In genomic region chr7:72098812-72099211, GRCh38 we compare ENCODE assay signal across 22 cellular contexts.
A peak's percentile ranks its signal among the peaks of the same experiment; 100 is the strongest.
DNase-seq lines count a peak whose midpoint lies in the region; ATAC-seq and TF ChIP-seq lines count a peak whose summit lies in the region.
"Had no signal": no experiment of that assay in that cellular context is flagged by ENCODE, and none has a peak within 500 bp of the region (broad histone marks: within the 10 kb centered on the region; RNA-seq: fewer than 3 reads in every experiment).

No MANE protein-coding gene starts in this region.

- CTCF ChIA-PET in PC-3 (lab: Charles Lee) = no interaction called here
- CTCF ChIA-PET in activated CD8-positive, alpha-beta memory T cell treated with anti-CD3 and anti-CD28 coated beads, Interleukin-2, amount 10 ng/mL, durations not matched to agents 7 days and 5 days (lab: Charles Lee) = no interaction called here

- peak; percentile 58 for DNase-seq in AG09309 (ENCODE audit: low read depth)
- peak; percentile 93 for DNase-seq in H4 (ENCODE audit: low spot score)
- DNase-seq in mesendoderm = no peak
- DNase-seq in colonic mucosa = no peak
- no peak for DNase-seq in PC-3
- no peak for DNase-seq in activated T-cell treated with anti-CD3 and anti-CD28 coated beads, Interleukin-2, amount 50 U/mL, for 24 hours
- DNase-seq in activated CD8-positive, alpha-beta memory T cell treated with anti-CD3 and anti-CD28 coated beads, Interleukin-2, amount 10 ng/mL, durations not matched to agents 7 days and 5 days = no peak
- DNase-seq: activated CD4-positive, CD25-positive, alpha-beta regulatory T cell treated with anti-CD3 and anti-CD28 coated beads, Interleukin-2, amount 50 U/mL, for 72 hours; CD8-positive, alpha-beta memory T cell; effector memory CD8-positive, alpha-beta T cell; hypothalamus; midbrain; NCI-H1048; NCI-H2081; NCI-H526; PC-9; trophoblast cell had no signal

- H2BK5ac ChIP-seq in mesendoderm (ENCODE audit: low read length) = no peak overlapping the region

- no peaks in the 10 kb centered on the region for H3F3A ChIP-seq in PC-3 (ENCODE audit: low read length, unreplicated experiment)

- no peaks in the 10 kb centered on the region for H3K79me1 ChIP-seq in mesendoderm (ENCODE audit: low read length)

- H2AK5ac ChIP-seq in mesendoderm (ENCODE audit: low read length) = no peak overlapping the region

- H3K27me3 ChIP-seq in mesendoderm (ENCODE audit: insufficient read depth, low read length, poor library complexity) (no peaks in the 10 kb centered on the region), colonic mucosa (no peaks in the 10 kb centered on the region), PC-3 (ENCODE audit: low read length) (no peaks in the 10 kb centered on the region)

- H3K4me2 ChIP-seq in mesendoderm (ENCODE audit: low read length) (no peak overlapping the region), PC-3 (ENCODE audit: low read length) (no peak overlapping the region)
- H3K4me2 ChIP-seq: A549, PC-9 had no signal

- no peak overlapping the region for H4K8ac ChIP-seq in mesendoderm (ENCODE audit: low read depth, low read length)

- no peak overlapping the region for H3K9ac ChIP-seq in mesendoderm (ENCODE audit: low read length)
- H3K9ac ChIP-seq in colonic mucosa (ENCODE audit: low read depth in 2 of 2, low read length in 2 of 2) = no peak overlapping the region
- H3K9ac ChIP-seq in PC-3 (ENCODE audit: low read length) = no peak overlapping the region

- no peak overlapping the region for H3K27ac Mint-ChIP-seq in activated T-cell treated with anti-CD3 and anti-CD28 coated beads, Interleukin-2, amount 50 U/mL, for 24 hours
- no peak overlapping the region for H3K27ac Mint-ChIP-seq in activated CD8-positive, alpha-beta memory T cell treated with anti-CD3 and anti-CD28 coated beads, Interleukin-2, amount 10 ng/mL, durations not matched to agents 7 days and 5 days
- H3K27ac Mint-ChIP-seq: CD8-positive, alpha-beta memory T cell; effector memory CD8-positive, alpha-beta T cell; stimulated activated memory B cell treated with anti-CD40 and anti-IgM and Interleukin-4, amounts not matched to agents 10 μg/mL and 1 μg/mL and 100 μg/mL, for 72 hours had no signal

- no peaks in the 10 kb centered on the region for H3K4me1 Mint-ChIP-seq in activated T-cell treated with anti-CD3 and anti-CD28 coated beads, Interleukin-2, amount 50 U/mL, for 24 hours (ENCODE audit: low read depth)
- H3K4me1 Mint-ChIP-seq in activated CD8-positive, alpha-beta memory T cell treated with anti-CD3 and anti-CD28 coated beads, Interleukin-2, amount 10 ng/mL, durations not matched to agents 7 days and 5 days = no peaks in the 10 kb centered on the region
- H3K4me1 Mint-ChIP-seq: CD8-positive, alpha-beta memory T cell; neural crest cell; stimulated activated memory B cell treated with anti-CD40 and anti-IgM and Interleukin-4, amounts not matched to agents 10 μg/mL and 1 μg/mL and 100 μg/mL, for 72 hours had no signal

- intact Hi-C loops in colonic mucosa (cut with DNase I) = no loop called here
- intact Hi-C loops in PC-3 (cut with micrococcal nuclease) = no loop called here

- no peaks in the 10 kb centered on the region for H3K27me3 Mint-ChIP-seq in activated T-cell treated with anti-CD3 and anti-CD28 coated beads, Interleukin-2, amount 50 U/mL, for 24 hours
- H3K27me3 Mint-ChIP-seq in activated CD8-positive, alpha-beta memory T cell treated with anti-CD3 and anti-CD28 coated beads, Interleukin-2, amount 10 ng/mL, durations not matched to agents 7 days and 5 days = no peaks in the 10 kb centered on the region
- H3K27me3 Mint-ChIP-seq: CD8-positive, alpha-beta memory T cell; effector memory CD8-positive, alpha-beta T cell; stimulated activated memory B cell treated with anti-CD40 and anti-IgM and Interleukin-4, amounts not matched to agents 10 μg/mL and 1 μg/mL and 100 μg/mL, for 72 hours had no signal

- BruUV-seq in PC-3 (replicated peaks; lab: Mats Ljungman, UMichigan) = no TSS peak

- no peaks in the 10 kb centered on the region for H3K36me3 ChIP-seq in mesendoderm (ENCODE audit: control insufficient read depth, insufficient read depth, low read length)
- H3K36me3 ChIP-seq in colonic mucosa = no peaks in the 10 kb centered on the region
- H3K36me3 ChIP-seq in PC-3 (ENCODE audit: low read depth, low read length) = no peaks in the 10 kb centered on the region

- peaks cover 3% of the 10 kb centered on the region for H3K9me3 Mint-ChIP-seq in activated T-cell treated with anti-CD3 and anti-CD28 coated beads, Interleukin-2, amount 50 U/mL, for 24 hours
- peaks cover 4% of the 10 kb centered on the region for H3K9me3 Mint-ChIP-seq in activated CD8-positive, alpha-beta memory T cell treated with anti-CD3 and anti-CD28 coated beads, Interleukin-2, amount 10 ng/mL, durations not matched to agents 7 days and 5 days (ENCODE audit: low read depth)

- no peaks in the 10 kb centered on the region for H3K36me3 Mint-ChIP-seq in activated T-cell treated with anti-CD3 and anti-CD28 coated beads, Interleukin-2, amount 50 U/mL, for 24 hours (ENCODE audit: low read depth)
- H3K36me3 Mint-ChIP-seq in activated CD8-positive, alpha-beta memory T cell treated with anti-CD3 and anti-CD28 coated beads, Interleukin-2, amount 10 ng/mL, durations not matched to agents 7 days and 5 days = no peaks in the 10 kb centered on the region
- H3K36me3 Mint-ChIP-seq: CD8-positive, alpha-beta memory T cell; stimulated activated memory B cell treated with anti-CD40 and anti-IgM and Interleukin-4, amounts not matched to agents 10 μg/mL and 1 μg/mL and 100 μg/mL, for 72 hours had no signal

- no peak overlapping the region for H2AFZ ChIP-seq in PC-3 (ENCODE audit: low read length)
- H2AFZ ChIP-seq: PC-9 had no signal

- H3K4me3 Mint-ChIP-seq in activated T-cell treated with anti-CD3 and anti-CD28 coated beads, Interleukin-2, amount 50 U/mL, for 24 hours = no peak overlapping the region
- H3K4me3 Mint-ChIP-seq in activated CD8-positive, alpha-beta memory T cell treated with anti-CD3 and anti-CD28 coated beads, Interleukin-2, amount 10 ng/mL, durations not matched to agents 7 days and 5 days = no peak overlapping the region
- H3K4me3 Mint-ChIP-seq: CD8-positive, alpha-beta memory T cell; effector memory CD8-positive, alpha-beta T cell; neural crest cell; stimulated activated memory B cell treated with anti-CD40 and anti-IgM and Interleukin-4, amounts not matched to agents 10 μg/mL and 1 μg/mL and 100 μg/mL, for 72 hours had no signal

- H2BK15ac ChIP-seq in mesendoderm (replicated peaks; ENCODE audit: low read depth) = no peak overlapping the region

- no peak overlapping the region for H3K4ac ChIP-seq in mesendoderm (ENCODE audit: low read depth, low read length)

- H3K9me2 ChIP-seq in PC-3 (replicated peaks; ENCODE audit: low read length) = no peaks in the 10 kb centered on the region

- no peak overlapping the region for H3K18ac ChIP-seq in mesendoderm (ENCODE audit: low read length)

- no peak for TF ChIP-seq CTCF in AG09309 (IDR thresholded peaks at IDR 0.05; ENCODE audit: control insufficient read depth, insufficient read depth, low read depth, low read length, missing control alignments)
- no peak for TF ChIP-seq CTCF in colonic mucosa (IDR thresholded peaks at IDR 0.05)
- TF ChIP-seq CTCF in PC-3 (conservative IDR thresholded peaks at IDR 0.05; ENCODE audit: low read depth, low read length) = no peak

- no peaks in the 10 kb centered on the region for H4K20me1 ChIP-seq in PC-3 (ENCODE audit: low read length)

- H3K23ac ChIP-seq in mesendoderm (ENCODE audit: low read length) = peak overlapping the region; percentile 9

- H3K27ac ChIP-seq in mesendoderm (ENCODE audit: low read depth, low read length) = no peak overlapping the region
- H3K27ac ChIP-seq in colonic mucosa = no peak overlapping the region
- H3K27ac ChIP-seq in PC-3 (ENCODE audit: low read length) = no peak overlapping the region
- H3K27ac ChIP-seq: A549, PC-9 had no signal

- no peak overlapping the region for H3K56ac ChIP-seq in mesendoderm (ENCODE audit: low read length)

- no peak overlapping the region for H4K5ac ChIP-seq in mesendoderm (ENCODE audit: low read length)

- H3K4me3 ChIP-seq in AG09309 (ENCODE audit: control insufficient read depth, low read depth, low read length) (no peak overlapping the region), mesendoderm (ENCODE audit: low read length) (no peak overlapping the region), colonic mucosa (no peak overlapping the region), PC-3 (ENCODE audit: low read length) (no peak overlapping the region)
- H3K4me3 ChIP-seq: A549, K562, PC-9 had no signal

- H3K9me3 ChIP-seq in colonic mucosa (no peaks in the 10 kb centered on the region), PC-3 (ENCODE audit: low read length) (no peaks in the 10 kb centered on the region)
- H3K9me3 ChIP-seq: A549 had no signal

- no peaks in the 10 kb centered on the region for H3K79me2 ChIP-seq in mesendoderm (ENCODE audit: control insufficient read depth, insufficient read depth, low read length)
- no peaks in the 10 kb centered on the region for H3K79me2 ChIP-seq in PC-3 (ENCODE audit: low read length)

- H2BK120ac ChIP-seq in mesendoderm (ENCODE audit: low read depth, low read length) = no peak overlapping the region

- no peaks in the 10 kb centered on the region for H3K4me1 ChIP-seq in mesendoderm (ENCODE audit: control insufficient read depth, low read depth, low read length)
- H3K4me1 ChIP-seq in colonic mucosa = no peaks in the 10 kb centered on the region
- no peaks in the 10 kb centered on the region for H3K4me1 ChIP-seq in PC-3 (ENCODE audit: insufficient read depth, low read length)
- H3K4me1 ChIP-seq: A549 had no signal

- POLR2A ChIA-PET in PC-3 (lab: Charles Lee; ENCODE audit: unreplicated experiment) = no interaction called here

- peak; percentile 70; the same call in 2 of the 3 replicates for ATAC-seq in SK-N-SH treated with all-trans-retinoic acid at 6 μM for 48 hours
- ATAC-seq in PC-3 = no peak
- no peak for ATAC-seq in activated CD8-positive, alpha-beta memory T cell treated with anti-CD3 and anti-CD28 coated beads, Interleukin-2, amount 10 ng/mL, durations not matched to agents 7 days and 5 days
- ATAC-seq: A549; effector memory CD8-positive, alpha-beta T cell; K562; stimulated activated memory B cell treated with anti-CD40 and anti-IgM and Interleukin-4, amounts not matched to agents 10 μg/mL and 1 μg/mL and 100 μg/mL, for 72 hours had no signal

- whole genome bisulfite sequencing in mesendoderm (ENCODE audit: extremely low coverage, insufficient coverage, low lambda C conversion rate) = no CpG with 5 or more reads among the region's 11 CpGs

TF ChIP-seq in SK-N-SH treated with all-trans-retinoic acid at 6 μM for 48 hours, 23 proteins besides CTCF, POLR2A, EP300 and RAD21 (continues in another document):
- TF ChIP-seq TOX (CRISPR knock-in tag; IDR thresholded peaks at IDR 0.05; ENCODE audit: borderline replicate concordance) (no peak), RARB (CRISPR knock-in tag; IDR thresholded peaks at IDR 0.05) (no peak)

Comparison
In these comparisons a context has a peak if more than half of its experiments do, and no peak if none do; other contexts are left out.
1. DNase-seq: peak in AG09309 (single experiment) and H4 (single experiment); none in mesendoderm (single experiment), colonic mucosa (single experiment), PC-3 (single experiment), activated T-cell treated with anti-CD3 and anti-CD28 coated beads, Interleukin-2, amount 50 U/mL, for 24 hours (single experiment) and activated CD8-positive, alpha-beta memory T cell treated with anti-CD3 and anti-CD28 coated beads, Interleukin-2, amount 10 ng/mL, durations not matched to agents 7 days and 5 days (single experiment).